ENCODE assay signal across 8 cellular contexts in the genomic region with DNA sequence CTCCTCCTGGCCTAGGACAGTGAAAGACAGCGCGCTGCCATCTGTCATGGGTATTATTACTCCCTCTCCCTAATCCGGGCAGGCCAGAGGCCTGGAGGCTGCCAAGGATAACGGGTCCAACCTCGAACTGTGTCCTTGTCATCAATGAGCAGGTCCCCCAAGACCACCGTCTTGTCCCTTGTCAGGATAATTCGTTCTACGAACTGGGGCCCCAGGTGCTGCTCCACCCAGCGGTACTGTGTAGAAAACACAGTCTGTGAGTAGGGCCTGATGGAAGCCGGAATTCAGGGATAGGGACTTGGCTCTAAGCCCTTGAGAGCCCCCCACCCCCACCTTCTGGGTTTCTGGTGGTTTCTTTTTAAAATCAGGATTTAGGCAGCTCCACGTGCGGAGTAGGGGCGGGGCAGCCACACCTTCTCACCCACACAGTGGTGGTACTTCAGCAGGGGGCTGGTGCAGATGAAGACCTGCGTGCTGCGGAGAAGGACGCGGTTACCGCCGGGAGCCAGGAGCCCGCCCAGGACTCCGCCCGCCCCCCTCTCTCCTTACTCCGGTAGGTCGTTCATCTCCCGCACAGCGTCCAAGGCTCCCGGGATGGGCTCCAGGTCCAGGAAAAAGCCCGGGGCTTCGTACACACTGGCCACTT. TPM values are rescaled to one million over a fixed set of nuclear protein-coding genes. Genes with fewer than 3 reads are reported as not detected.
A peak's percentile ranks its signal among the peaks of the same experiment; 100 is the strongest.
DNase-seq lines count a peak whose midpoint lies in the region; ATAC-seq, FAIRE-seq and TF ChIP-seq lines count a peak whose summit lies in the region.

No MANE protein-coding gene starts in this region.

- H3K4me2 ChIP-seq in A549 (peak overlapping the region; percentile 87), KMS-11 (peak overlapping the region; percentile 65), GM12878 (ENCODE audit: control insufficient read depth, insufficient read depth) (peak overlapping the region; percentile 94)

- in situ Hi-C loops in GM13977 (cut with MboI; ENCODE audit: low pct_unique_long_range_greater_than_20kb, low sequenced_read_pairs, unreplicated experiment) (no loop called here), GM12878 (cut with MboI) (no loop called here)

- H3K9me3 ChIP-seq in A549 (no peaks in the 10 kb centered on the region), GM12878 (replicated peaks; ENCODE audit: control insufficient read depth, insufficient read depth, low read length) (no peaks in the 10 kb centered on the region), iPS DF 6.9 (ENCODE audit: control insufficient read depth, insufficient read depth, low read length) (no peaks in the 10 kb centered on the region), sigmoid colon (no peaks in the 10 kb centered on the region)

- H3K9ac ChIP-seq in KMS-11 (peak overlapping the region; percentile 85), GM12878 (ENCODE audit: control insufficient read depth, insufficient read depth, low read length) (peak overlapping the region; percentile 75)

- WGBS in A549 (ENCODE audit: missing lambda C conversion rate): 10% methylated on average over 22 of the region's 29 CpGs
- whole genome bisulfite sequencing in GM12878 (ENCODE audit: insufficient coverage, insufficient replicate concordance, low lambda C conversion rate, missing lambda C conversion rate): 25% methylated on average over 25 of the region's 29 CpGs
- whole genome bisulfite sequencing in iPS DF 6.9 (ENCODE audit: insufficient coverage, insufficient read length): no CpG with 5 or more reads among the region's 29 CpGs
- WGBS in sigmoid colon, 2 donors: 8 to 11% methylated on average over 29 of the region's 29 CpGs

- H3K27me3 ChIP-seq in KMS-11 (ENCODE audit: insufficient read depth, low read depth) (no peaks in the 10 kb centered on the region), GM12878 (replicated peaks in 1 of 2; ENCODE audit: control insufficient read depth in 2 of 2, insufficient read depth in 2 of 2, low read length in 1 of 2) (no peaks in the 10 kb centered on the region), iPS DF 6.9 (ENCODE audit: control insufficient read depth, insufficient read depth, low read length) (no peaks in the 10 kb centered on the region), sigmoid colon (no peaks in the 10 kb centered on the region)

- H3K36me3 ChIP-seq in KMS-11 (ENCODE audit: insufficient read depth) (no peaks in the 10 kb centered on the region), GM12878 (ENCODE audit: control insufficient read depth in 2 of 2, insufficient read depth in 2 of 2, low read length in 1 of 2) (peaks cover 3 to 4% of the 10 kb centered on the region in 2 experiments; a peak in 3 of 4 replicates), iPS DF 6.9 (ENCODE audit: control insufficient read depth, insufficient read depth, low read length) (peaks cover 12% of the 10 kb centered on the region), sigmoid colon (peaks cover 0 to 19% (median 5%) of the 10 kb centered on the region in 4 donors)

- H2AFZ ChIP-seq in KMS-11 (ENCODE audit: low read depth) (peak overlapping the region; percentile 90), GM12878 (ENCODE audit: control insufficient read depth, low read depth, low read length) (peak overlapping the region; percentile 30; the same call in 1 of the 2 replicates)

- BruUV-seq in GM12878 (replicated peaks; lab: Mats Ljungman, UMichigan): TSS peak; percentile 73

- H4K20me1 ChIP-seq in KMS-11 (ENCODE audit: insufficient read depth): no peaks in the 10 kb centered on the region
- H4K20me1 ChIP-seq in GM12878 (ENCODE audit: control insufficient read depth, insufficient read depth): no peaks in the 10 kb centered on the region

- POLR2A ChIA-PET in A549 (lab: Yijun Ruan, JAX): interaction anchor here (0.6 to 7.0 kb wide), 14 partner anchors 8 to 140 kb away, joined by 3 to 70 read pairs (median 4); partner anchors contain the start of genes ARMC7, JPT1, MIF4GD and MRPL58
- POLR2A ChIA-PET in GM12878 (lab: Charles Lee): interaction anchor here (0.5 to 6.2 kb wide), 7 partner anchors 15 to 138 kb away, joined by 3 to 53 read pairs (median 3); partner anchors contain the start of gene ARMC7

- DNase-seq in A549 (ENCODE audit: low read depth in 1 of 2, low spot score in 1 of 2) (peak; percentile 81 to 86), GM13977 (ENCODE audit: low spot score) (peak; percentile 68), SKM-1 treated with dmso at 0.1 percent for 144 hours (lab: John Stamatoyannopoulos, UW; ENCODE audit: unreplicated experiment) (peak; percentile 35), GM12878 (ENCODE audit: low read depth, low spot score) (no peak), iPS DF 6.9 (ENCODE audit: low read depth, low spot score) (no peak), sigmoid colon (peak; percentile 84)

- FAIRE-seq in A549 (lab: Jason Lieb, UNC): no peak
- FAIRE-seq in GM12878 (lab: Jason Lieb, UNC): peak; percentile 59

- TF ChIP-seq CTCF in A549 (IDR thresholded peaks at IDR 0.05) (peak; percentile 64), GM13977 (IDR thresholded peaks at IDR 0.05; ENCODE audit: extremely low read depth, insufficient read depth, missing control alignments) (peak; percentile 64), KMS-11 (conservative IDR thresholded peaks at IDR 0.05; ENCODE audit: low read depth, low read length) (no peak), GM12878 (IDR thresholded peaks at IDR 0.05 in 2 of 3, conservative IDR thresholded peaks at IDR 0.05 in 1 of 3; ENCODE audit: control insufficient read depth in 2 of 3, extremely low read depth in 1 of 3, insufficient read depth in 1 of 3, low read depth in 3 of 3, low read length in 3 of 3) (peak; percentile 55 to 69 (median 59)), sigmoid colon (IDR thresholded peaks at IDR 0.05) (peak; percentile 4 to 42 (median 23))

- H3K4me3 ChIP-seq in A549 (peak overlapping the region; percentile 89), KMS-11 (IDR thresholded peaks at IDR 0.05; ENCODE audit: insufficient read depth, low read depth, low read length) (peak overlapping the region; percentile 45), GM12878 (peak overlapping the region; percentile 74), iPS DF 6.9 (ENCODE audit: low read length) (peak overlapping the region; percentile 75), sigmoid colon (peak overlapping the region; percentile 68 to 86 (median 74))

- ATAC-seq in A549 (peak; percentile 66 to 74), GM12878 (peak; percentile 63), GM21381 (IDR thresholded peaks at IDR 0.05; ENCODE audit: unreplicated experiment) (no peak)

- SMC1A ChIA-PET in GM12878 (lab: Charles Lee; ENCODE audit: uncharacterized antibody, unreplicated experiment): interaction anchor here (0.6 to 6.1 kb wide), 8 partner anchors 15 to 170 kb away, joined by 3 to 77 read pairs (median 4); partner anchors contain the start of gene MRPL58

- CTCF ChIA-PET in A549 (lab: Yijun Ruan, JAX) (interaction anchor here (0.6 to 62.2 kb wide), 33 partner anchors 14 to 617 kb away, joined by 3 to 3429 read pairs (median 5); partner anchors contain the start of genes ARMC7, ATP5PD, CDR2L and JPT1), GM12878 (lab: Yijun Ruan, JAX) (interaction anchor here (0.6 to 9.3 kb wide), 25 partner anchors 11 to 169 kb away, joined by 3 to 167 read pairs (median 4); partner anchors contain the start of gene NUP85)

- intact Hi-C loops in GM12878 (cut with micrococcal nuclease; ENCODE audit: unreplicated experiment) (loop anchor here (1.0 to 2.0 kb wide), 2 partner anchors 16 to 76 kb away; no protein-coding TSS in a partner anchor), sigmoid colon (cut with DNase I) (loop anchor here (1.0 to 5.0 kb wide), 3 partner anchors 16 to 72 kb away; partner anchors contain the start of gene SUMO2)

- TF ChIP-seq EP300 in A549 (IDR thresholded peaks at IDR 0.05) (no peak), GM12878 (IDR thresholded peaks at IDR 0.05; ENCODE audit: borderline replicate concordance in 1 of 2, control insufficient read depth in 1 of 2, low read depth in 2 of 2, low read length in 2 of 2) (no peak), sigmoid colon (IDR thresholded peaks at IDR 0.05) (no peak)

- H3K4me1 ChIP-seq in A549 (peaks cover 47% of the 10 kb centered on the region), KMS-11 (ENCODE audit: low read depth, poor library complexity, severe bottlenecking) (peaks cover 31% of the 10 kb centered on the region), GM12878 (ENCODE audit: control insufficient read depth, insufficient read depth, low read length) (peaks cover 19% of the 10 kb centered on the region), iPS DF 6.9 (ENCODE audit: control insufficient read depth, insufficient read depth, low read length) (peaks cover under 1% of the 10 kb centered on the region; the same call in 1 of the 2 replicates), sigmoid colon (peaks cover 0 to 23% (median 11%) of the 10 kb centered on the region in 4 donors)

- TF ChIP-seq POLR2A in A549 (IDR thresholded peaks at IDR 0.05; ENCODE audit: low read length) (peak; percentile 23; the same call in 1 of the 2 replicates), GM12878 (IDR thresholded peaks at IDR 0.05; ENCODE audit: low read depth, low read length) (no peak), sigmoid colon (IDR thresholded peaks at IDR 0.05) (no peak)

- TF ChIP-seq RAD21 in A549 (conservative IDR thresholded peaks at IDR 0.05 in 1 of 2, IDR thresholded peaks at IDR 0.05 in 1 of 2) (peak; percentile 48 to 55), GM12878 (IDR thresholded peaks at IDR 0.05; ENCODE audit: insufficient read depth, low read depth, low read length) (peak; percentile 29; the same call in 1 of the 2 replicates)

- H3K79me2 ChIP-seq in KMS-11 (ENCODE audit: insufficient read depth, low read depth) (peaks cover 8% of the 10 kb centered on the region; the same call in 1 of the 2 replicates), GM12878 (ENCODE audit: control insufficient read depth, insufficient read depth, low read length) (peaks cover 21% of the 10 kb centered on the region)

- H3K27ac ChIP-seq in A549 (peak overlapping the region; percentile 97), KMS-11 (peak overlapping the region; percentile 64), GM12878 (ENCODE audit: control insufficient read depth, insufficient read depth) (peak overlapping the region; percentile 82), iPS DF 6.9 (ENCODE audit: low read length) (no peak overlapping the region), sigmoid colon (peak overlapping the region; percentile 88 to 91 (median 88))

- RAD21 ChIA-PET in GM12878 (lab: Charles Lee; ENCODE audit: unreplicated experiment): interaction anchor here (0.5 to 4.7 kb wide), 14 partner anchors 13 to 169 kb away, joined by 3 to 70 read pairs (median 4); no protein-coding TSS in a partner anchor

RNA-seq across cellular contexts. Expression of gene NT5C, which starts 0.8 kb away (rescaled TPM):
- 54.5 and 73.7 TPM in 2 replicates for polyA plus RNA-seq in A549 (2011; rRNA removed)
- polyA plus RNA-seq in A549 (2012; cell fraction: cytosol; rRNA removed): 174 and 199 TPM in 2 replicates
- 280 and 344 TPM in 2 replicates for polyA plus RNA-seq in A549 (2012; cell fraction: nucleus; rRNA removed)
- polyA plus RNA-seq in A549 (2017; fragmentation: RNase III; extraction: RNeasy Plus Mini Kit Qiagen cat#74134 plus additional on column Dnase treatment): 83.8 to 92.2 TPM (median 91.4 TPM) in 3 replicates
- 31.1 and 36.1 TPM in 2 replicates for polyA minus RNA-seq in A549 (2011; rRNA and poly(A)+ RNA removed)
- total RNA-seq in GM12878 (2013; cell fraction: nucleolus; rRNA removed): 22.0 and 36.6 TPM in 2 replicates
- 115 and 144 TPM in 2 replicates for total RNA-seq in GM12878 (2014; rRNA removed)
- 41.6 and 43.7 TPM in 2 replicates for total RNA-seq in GM12878 (2014; rRNA removed; fragmentation: Illumina TruSeq; extraction: Trizol)
- 86.3 and 88.5 TPM in 2 replicates for total RNA-seq in GM12878 (2021)
- 15.1 TPM for polyA plus RNA-seq in GM12878 (2011; ENCODE audit: low read depth)
- 17.4 and 40.2 TPM in 2 replicates for polyA plus RNA-seq in GM12878 (2011; rRNA removed)
- polyA plus RNA-seq in GM12878 (2011; cell fraction: cytosol; rRNA removed): 45.1 and 76.6 TPM in 2 replicates
- 82.6 and 87.6 TPM in 2 replicates for polyA plus RNA-seq in GM12878 (2011; cell fraction: nucleus; rRNA removed)
- 49.7 and 55.2 TPM in 2 replicates for polyA plus RNA-seq in GM12878 (2012)
- 10.4 and 24.2 TPM in 2 replicates for polyA plus RNA-seq in GM12878 (2014; fragmentation: Illumina TruSeq; extraction: Trizol)
- 1 to 10 TPM; 3.7 to 9.8 TPM for polyA plus RNA-seq in GM12878 (2014; fragmentation: Nextera tagmentation; extraction: Ambion mirVana)
- polyA plus RNA-seq in GM12878 (2014; rRNA removed): 158 and 188 TPM in 2 replicates
- 100 to 1,000 TPM; 116 to 129 TPM for polyA plus RNA-seq in GM12878 (2016; fragmentation: Nextera tagmentation; extraction: Ambion mirVana)
- 10.6 and 15.4 TPM in 2 replicates for polyA minus RNA-seq in GM12878 (2011; rRNA and poly(A)+ RNA removed)
- polyA minus RNA-seq in GM12878 (2011; cell fraction: cytosol; rRNA and poly(A)+ RNA removed): 7.4 and 11.4 TPM in 2 replicates
- 20.4 and 32.2 TPM in 2 replicates for polyA minus RNA-seq in GM12878 (2011; cell fraction: nucleus; rRNA and poly(A)+ RNA removed)
- total RNA-seq in sigmoid colon: 100 to 1,000 TPM in 1 of 4 donors, 10 to 100 TPM in 3; 60.7 to 109 (median 82.4) TPM
- 100 to 1,000 TPM; 102 to 116 (median 110) TPM for polyA plus RNA-seq in sigmoid colon

RNA-seq across cellular contexts. Expression of gene ARMC7, which starts 21.0 kb away (rescaled TPM):
- polyA plus RNA-seq in A549 (2011; rRNA removed): 8.5 and 9.5 TPM in 2 replicates
- 11.0 and 13.2 TPM in 2 replicates for polyA plus RNA-seq in A549 (2012; cell fraction: cytosol; rRNA removed)
- polyA plus RNA-seq in A549 (2012; cell fraction: nucleus; rRNA removed): 16.6 and 18.3 TPM in 2 replicates
- polyA plus RNA-seq in A549 (2017; fragmentation: RNase III; extraction: RNeasy Plus Mini Kit Qiagen cat#74134 plus additional on column Dnase treatment): 11.3 to 13.1 TPM (median 12.6 TPM) in 3 replicates
- polyA minus RNA-seq in A549 (2011; rRNA and poly(A)+ RNA removed): 14.3 and 15.2 TPM in 2 replicates
- total RNA-seq in GM12878 (2013; cell fraction: nucleolus; rRNA removed): 11.3 and 11.4 TPM in 2 replicates
- total RNA-seq in GM12878 (2014; rRNA removed): 5.6 and 6.1 TPM in 2 replicates
- total RNA-seq in GM12878 (2014; rRNA removed; fragmentation: Illumina TruSeq; extraction: Trizol): 4.1 and 5.6 TPM in 2 replicates
- 11.6 and 11.7 TPM in 2 replicates for total RNA-seq in GM12878 (2021)
- polyA plus RNA-seq in GM12878 (2011; ENCODE audit: low read depth): 4.5 TPM
- polyA plus RNA-seq in GM12878 (2011; rRNA removed): 2.4 and 5.2 TPM in 2 replicates
- 9.5 and 11.2 TPM in 2 replicates for polyA plus RNA-seq in GM12878 (2011; cell fraction: cytosol; rRNA removed)
- polyA plus RNA-seq in GM12878 (2011; cell fraction: nucleus; rRNA removed): 8.6 and 10.6 TPM in 2 replicates
- polyA plus RNA-seq in GM12878 (2012): 9.2 and 11.8 TPM in 2 replicates
- 2.9 and 6.5 TPM in 2 replicates for polyA plus RNA-seq in GM12878 (2014; fragmentation: Illumina TruSeq; extraction: Trizol)
- 1 to 10 TPM; 1.5 to 4.3 TPM for polyA plus RNA-seq in GM12878 (2014; fragmentation: Nextera tagmentation; extraction: Ambion mirVana)
- 6.9 and 10.9 TPM in 2 replicates for polyA plus RNA-seq in GM12878 (2014; rRNA removed)
- 10 to 100 TPM; 15.7 to 19.8 TPM for polyA plus RNA-seq in GM12878 (2016; fragmentation: Nextera tagmentation; extraction: Ambion mirVana)
- polyA minus RNA-seq in GM12878 (2011; rRNA and poly(A)+ RNA removed): 7.3 and 10.3 TPM in 2 replicates
- 3.5 and 6.9 TPM in 2 replicates for polyA minus RNA-seq in GM12878 (2011; cell fraction: cytosol; rRNA and poly(A)+ RNA removed)
- polyA minus RNA-seq in GM12878 (2011; cell fraction: nucleus; rRNA and poly(A)+ RNA removed): 5.9 and 11.0 TPM in 2 replicates
- 1 to 10 TPM; 3.2 to 7.8 (median 4.3) TPM for total RNA-seq in sigmoid colon
- polyA plus RNA-seq in sigmoid colon: 10 to 100 TPM; 15.0 to 18.9 (median 16.6) TPM

RNA-seq across cellular contexts. Expression of gene JPT1, which starts 23.6 kb away (rescaled TPM):
- polyA plus RNA-seq in A549 (2011; rRNA removed) (141 and 196 TPM in 2 replicates), A549 (2017; fragmentation: RNase III; extraction: RNeasy Plus Mini Kit Qiagen cat#74134 plus additional on column Dnase treatment) (623 to 739 TPM (median 629 TPM) in 3 replicates), GM12878 (2011; rRNA removed) (79.7 and 112 TPM in 2 replicates), GM12878 (2014; fragmentation: Illumina TruSeq; extraction: Trizol) (101 and 318 TPM in 2 replicates), GM12878 (2014; fragmentation: Nextera tagmentation; extraction: Ambion mirVana) (100 to 1,000 TPM in 1 of 2 experiments, 10 to 100 TPM in 1; 95.9 to 140 TPM), GM12878 (2014; rRNA removed) (339 and 341 TPM in 2 replicates), GM12878 (2016; fragmentation: Nextera tagmentation; extraction: Ambion mirVana) (100 to 1,000 TPM; 648 to 651 TPM), sigmoid colon (100 to 1,000 TPM; 361 to 627 (median 471) TPM)
- 483 and 502 TPM in 2 replicates for polyA plus RNA-seq in A549 (2012; cell fraction: cytosol; rRNA removed)
- 360 and 387 TPM in 2 replicates for polyA plus RNA-seq in A549 (2012; cell fraction: nucleus; rRNA removed)
- 49.1 and 91.6 TPM in 2 replicates for polyA minus RNA-seq in A549 (2011; rRNA and poly(A)+ RNA removed)
- total RNA-seq in GM12878 (2013; cell fraction: nucleolus; rRNA removed): 43.4 and 56.9 TPM in 2 replicates
- total RNA-seq in GM12878 (2014; rRNA removed) (150 and 158 TPM in 2 replicates), GM12878 (2014; rRNA removed; fragmentation: Illumina TruSeq; extraction: Trizol) (324 and 357 TPM in 2 replicates), GM12878 (2021) (316 and 327 TPM in 2 replicates), sigmoid colon (10 to 100 TPM; 17.5 to 19.1 (median 18.8) TPM)
- 208 TPM for polyA plus RNA-seq in GM12878 (2011; ENCODE audit: low read depth)
- polyA plus RNA-seq in GM12878 (2011; cell fraction: cytosol; rRNA removed): 288 and 290 TPM in 2 replicates
- 199 and 203 TPM in 2 replicates for polyA plus RNA-seq in GM12878 (2011; cell fraction: nucleus; rRNA removed)
- polyA plus RNA-seq in GM12878 (2012): 277 and 284 TPM in 2 replicates
- 39.5 and 98.5 TPM in 2 replicates for polyA minus RNA-seq in GM12878 (2011; rRNA and poly(A)+ RNA removed)
- 111 and 140 TPM in 2 replicates for polyA minus RNA-seq in GM12878 (2011; cell fraction: cytosol; rRNA and poly(A)+ RNA removed)
- 46.9 and 65.1 TPM in 2 replicates for polyA minus RNA-seq in GM12878 (2011; cell fraction: nucleus; rRNA and poly(A)+ RNA removed)

RNA-seq across cellular contexts. Expression of gene SLC16A5, which starts 43.0 kb away (rescaled TPM):
- polyA plus RNA-seq in A549 (2011; rRNA removed): 19.0 and 20.1 TPM in 2 replicates
- 33.8 and 57.1 TPM in 2 replicates for polyA plus RNA-seq in A549 (2012; cell fraction: cytosol; rRNA removed)
- polyA plus RNA-seq in A549 (2012; cell fraction: nucleus; rRNA removed): 110 and 141 TPM in 2 replicates
- 19.5 to 27.6 TPM (median 27.2 TPM) in 3 replicates for polyA plus RNA-seq in A549 (2017; fragmentation: RNase III; extraction: RNeasy Plus Mini Kit Qiagen cat#74134 plus additional on column Dnase treatment)
- 22.9 and 29.3 TPM in 2 replicates for polyA minus RNA-seq in A549 (2011; rRNA and poly(A)+ RNA removed)
- total RNA-seq in GM12878 (2013; cell fraction: nucleolus; rRNA removed): 4.4 and 6.6 TPM in 2 replicates
- 0.76 and 1.2 TPM in 2 replicates for total RNA-seq in GM12878 (2014; rRNA removed)
- 0.88 and 0.94 TPM in 2 replicates for total RNA-seq in GM12878 (2014; rRNA removed; fragmentation: Illumina TruSeq; extraction: Trizol)
- total RNA-seq in GM12878 (2021): 3.1 and 3.4 TPM in 2 replicates
- polyA plus RNA-seq in GM12878 (2011; ENCODE audit: low read depth): 0.83 TPM
- 0.17 and 0.30 TPM in 2 replicates for polyA plus RNA-seq in GM12878 (2011; rRNA removed)
- 0.57 and 0.84 TPM in 2 replicates for polyA plus RNA-seq in GM12878 (2011; cell fraction: cytosol; rRNA removed)
- 2.8 and 2.9 TPM in 2 replicates for polyA plus RNA-seq in GM12878 (2011; cell fraction: nucleus; rRNA removed)
- polyA plus RNA-seq in GM12878 (2012): 2.9 and 4.1 TPM in 2 replicates
- polyA plus RNA-seq in GM12878 (2014; fragmentation: Illumina TruSeq; extraction: Trizol): 0.17 and 0.84 TPM in 2 replicates
- polyA plus RNA-seq in GM12878 (2014; fragmentation: Nextera tagmentation; extraction: Ambion mirVana): under 1 TPM; 0.03 to 0.16 TPM
- 2.4 and 3.0 TPM in 2 replicates for polyA plus RNA-seq in GM12878 (2014; rRNA removed)
- 1 to 10 TPM in 1 of 2 experiments, under 1 TPM in 1; 0.98 to 1.0 TPM for polyA plus RNA-seq in GM12878 (2016; fragmentation: Nextera tagmentation; extraction: Ambion mirVana)
- 0.22 and 0.41 TPM in 2 replicates for polyA minus RNA-seq in GM12878 (2011; rRNA and poly(A)+ RNA removed)
- polyA minus RNA-seq in GM12878 (2011; cell fraction: cytosol; rRNA and poly(A)+ RNA removed): 0.53 and 0.94 TPM in 2 replicates
- 0.73 and 0.96 TPM in 2 replicates for polyA minus RNA-seq in GM12878 (2011; cell fraction: nucleus; rRNA and poly(A)+ RNA removed)
- 10 to 100 TPM in 1 of 4 donors, 1 to 10 TPM in 3; 2.6 to 15.0 (median 6.4) TPM for total RNA-seq in sigmoid colon
- 10 to 100 TPM in 2 of 3 donors, 1 to 10 TPM in 1; 6.6 to 31.1 (median 13.4) TPM for polyA plus RNA-seq in sigmoid colon

RNA-seq across cellular contexts. Expression of gene SUMO2, which starts 52.0 kb away (rescaled TPM):
- 400 and 545 TPM in 2 replicates for polyA plus RNA-seq in A549 (2011; rRNA removed)
- 90.1 and 91.1 TPM in 2 replicates for polyA plus RNA-seq in A549 (2012; cell fraction: cytosol; rRNA removed)
- polyA plus RNA-seq in A549 (2012; cell fraction: nucleus; rRNA removed): 21.1 and 34.7 TPM in 2 replicates
- polyA plus RNA-seq in A549 (2017; fragmentation: RNase III; extraction: RNeasy Plus Mini Kit Qiagen cat#74134 plus additional on column Dnase treatment): 452 to 573 TPM (median 525 TPM) in 3 replicates
- polyA minus RNA-seq in A549 (2011; rRNA and poly(A)+ RNA removed): 119 and 127 TPM in 2 replicates
- total RNA-seq in GM12878 (2013; cell fraction: nucleolus; rRNA removed): 19.8 and 21.3 TPM in 2 replicates
- 163 and 207 TPM in 2 replicates for total RNA-seq in GM12878 (2014; rRNA removed)
- total RNA-seq in GM12878 (2014; rRNA removed; fragmentation: Illumina TruSeq; extraction: Trizol): 312 and 322 TPM in 2 replicates
- total RNA-seq in GM12878 (2021): 506 and 514 TPM in 2 replicates
- polyA plus RNA-seq in GM12878 (2011; ENCODE audit: low read depth): 65.4 TPM
- polyA plus RNA-seq in GM12878 (2011; rRNA removed): 603 and 801 TPM in 2 replicates
- polyA plus RNA-seq in GM12878 (2011; cell fraction: cytosol; rRNA removed): 90.6 and 121 TPM in 2 replicates
- 80.5 and 124 TPM in 2 replicates for polyA plus RNA-seq in GM12878 (2011; cell fraction: nucleus; rRNA removed)
- 224 and 225 TPM in 2 replicates for polyA plus RNA-seq in GM12878 (2012)
- polyA plus RNA-seq in GM12878 (2014; fragmentation: Illumina TruSeq; extraction: Trizol): 265 and 335 TPM in 2 replicates
- 100 to 1,000 TPM; 709 to 767 TPM for polyA plus RNA-seq in GM12878 (2014; fragmentation: Nextera tagmentation; extraction: Ambion mirVana)
- 232 and 249 TPM in 2 replicates for polyA plus RNA-seq in GM12878 (2014; rRNA removed)
- polyA plus RNA-seq in GM12878 (2016; fragmentation: Nextera tagmentation; extraction: Ambion mirVana): 100 to 1,000 TPM; 755 to 803 TPM
- 63.9 and 102 TPM in 2 replicates for polyA minus RNA-seq in GM12878 (2011; rRNA and poly(A)+ RNA removed)
- polyA minus RNA-seq in GM12878 (2011; cell fraction: cytosol; rRNA and poly(A)+ RNA removed): 148 and 173 TPM in 2 replicates
- polyA minus RNA-seq in GM12878 (2011; cell fraction: nucleus; rRNA and poly(A)+ RNA removed): 13.5 and 14.2 TPM in 2 replicates
- 100 to 1,000 TPM in 1 of 4 donors, 10 to 100 TPM in 3; 63.0 to 109 (median 87.1) TPM for total RNA-seq in sigmoid colon
- polyA plus RNA-seq in sigmoid colon: 100 to 1,000 TPM in 2 of 3 donors, 10 to 100 TPM in 1; 69.9 to 130 (median 117) TPM

Comparison
In these comparisons a context has a peak if more than half of its experiments do, and no peak if none do; other contexts are left out.
1. DNase-seq: peak in A549 (2 of 2), GM13977 (single experiment), SKM-1 treated with dmso at 0.1 percent for 144 hours (single experiment) and sigmoid colon (single experiment); none in GM12878 (single experiment) and iPS DF 6.9 (single experiment).
2. Of the 24 proteins assayed by ChIP-seq in both GM12878 and A549: peak only in GM12878: none; only in A549: MAX, MYC, PBX3 and POLR2A; in both: CTCF, RAD21 and SMC3; in neither: 16; mixed calls (peak in some experiments, not most) for 1.
3. Peak in every context shown above with its lines, with median percentiles within 50 percentile points of each other: H3K4me2 ChIP-seq and H3K4me3 ChIP-seq.